ENCODE assay signal across 12 cellular contexts in the genomic region with DNA sequence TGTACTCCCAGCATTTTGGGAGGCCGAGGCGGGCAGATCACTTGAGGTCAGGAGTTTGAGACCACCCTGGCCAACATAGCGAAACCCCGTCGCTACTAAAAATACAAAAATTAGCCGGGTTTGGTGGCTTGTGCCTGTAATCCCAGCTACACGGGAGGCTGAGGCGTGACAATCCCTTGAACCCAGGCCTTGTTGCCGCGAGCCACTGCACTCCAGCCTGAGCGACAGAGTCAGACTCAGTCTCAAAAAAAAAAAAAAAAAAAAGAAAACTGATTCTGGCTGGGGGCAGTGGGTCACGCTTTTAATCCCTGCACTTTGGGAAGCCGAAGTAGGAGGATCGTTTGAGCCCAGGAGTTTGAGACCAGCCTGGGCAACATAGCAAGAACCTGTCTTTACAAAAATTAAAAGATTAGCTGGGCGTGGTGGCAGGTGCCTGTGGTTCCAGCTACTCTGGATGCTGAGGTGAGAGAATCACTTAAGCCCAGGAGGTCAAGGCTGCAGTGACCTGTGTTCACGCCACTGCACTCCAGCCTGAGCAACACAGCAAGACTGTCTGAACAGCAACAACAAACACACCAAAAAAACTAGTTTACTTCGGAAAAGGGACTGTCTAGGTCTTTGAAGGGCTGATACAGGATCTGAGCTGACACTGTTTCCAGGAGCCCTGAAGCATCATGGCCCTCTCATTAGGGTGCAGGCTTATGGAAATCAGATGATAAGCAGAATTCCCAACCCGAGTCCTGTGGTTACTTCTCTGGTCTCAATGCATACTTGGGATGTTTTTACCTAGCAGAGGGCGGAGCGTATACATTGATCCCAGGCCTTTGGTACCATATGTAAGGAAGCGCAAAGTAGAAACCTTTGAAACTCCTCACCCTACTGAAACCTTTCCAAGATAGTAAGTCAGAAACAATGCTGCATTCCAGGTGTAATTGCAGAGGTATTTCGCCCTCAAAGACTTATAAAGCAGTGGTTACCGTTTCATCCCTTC. TPM values are rescaled to one million over a fixed set of nuclear protein-coding genes. Genes with fewer than 3 reads are reported as not detected.
DNase-seq lines count a peak whose midpoint lies in the region; ATAC-seq and TF ChIP-seq lines count a peak whose summit lies in the region.
"Had no signal": no experiment of that assay in that cellular context is flagged by ENCODE, and none has a peak within 500 bp of the region (broad histone marks: within the 10 kb centered on the region; RNA-seq: fewer than 3 reads in every experiment).

No MANE protein-coding gene starts in this region.

- peaks cover 22% of the 10 kb centered on the region for H3K79me2 ChIP-seq in mammary epithelial cell (ENCODE audit: insufficient read depth, low read length)

- no peak overlapping the region for H3K9ac ChIP-seq in mammary epithelial cell (ENCODE audit: insufficient read depth, low read length)

- H3K27me3 Mint-ChIP-seq in MCF 10A (ENCODE audit: insufficient read depth, unreplicated experiment), result no peaks in the 10 kb centered on the region
- no peaks in the 10 kb centered on the region for H3K27me3 Mint-ChIP-seq in T-helper 17 cell
- peaks cover 0 to 7% (median 4%) of the 10 kb centered on the region in 3 donors for H3K27me3 Mint-ChIP-seq in immature natural killer cell (ENCODE audit: low read depth in 3 of 3)

- DNase-seq in MCF 10A (ENCODE audit: unreplicated experiment), result no peak
- no peak for DNase-seq in mammary epithelial cell
- no peak for DNase-seq in T-helper 17 cell
- no peak for DNase-seq in immature natural killer cell
- DNase-seq in stimulated activated CD4-positive, alpha-beta T cell treated with anti-CD3 and anti-CD28 coated beads, Interleukin-15, amount 100 ng/mL, for 24 hours, result no peak
- no peak for DNase-seq in NCI-H1436 treated with DMSO at 0.1 percent for 48 hours (lab: John Stamatoyannopoulos, UW)
- DNase-seq in RPMI8226, result no peak
- DNase-seq: BE2C, erythroblast, nucleus accumbens had no signal

- ATAC-seq in T-helper 17 cell, result no peak

- no peak for TF ChIP-seq CTCF in MCF 10A (IDR thresholded peaks at IDR 0.05; ENCODE audit: unreplicated experiment)
- TF ChIP-seq CTCF in mammary epithelial cell (conservative IDR thresholded peaks at IDR 0.05 in 1 of 2, IDR thresholded peaks at IDR 0.05 in 1 of 2; ENCODE audit: extremely low read depth in 1 of 2, insufficient read depth in 1 of 2, low read depth in 1 of 2, low read length in 2 of 2), result no peak

- H3K27ac Mint-ChIP-seq in MCF 10A (ENCODE audit: low read depth, unreplicated experiment) (no peak overlapping the region), T-helper 17 cell (no peak overlapping the region), immature natural killer cell (no peak overlapping the region)

- peaks cover 10% of the 10 kb centered on the region for H3K4me1 ChIP-seq in mammary epithelial cell (ENCODE audit: insufficient read depth, low read length)
- H3K4me1 ChIP-seq: BE2C had no signal

- H2AFZ ChIP-seq in mammary epithelial cell (ENCODE audit: low read depth, low read length), result no peak overlapping the region

- CTCF ChIA-PET in MCF 10A (lab: Yijun Ruan, JAX), result interaction anchor here (0.6 to 2.2 kb wide), 4 partner anchors 14 to 53 kb away, joined by 3 to 9 read pairs (median 5); no protein-coding TSS in a partner anchor
- CTCF ChIA-PET in mammary epithelial cell (lab: Charles Lee; ENCODE audit: low non-redundant PET), result no interaction called here

- in situ Hi-C loops in mammary epithelial cell (cut with MboI; ENCODE audit: low sequenced_read_pairs in 2 of 2), result no loop called here

- H3K9me3 Mint-ChIP-seq in MCF 10A (ENCODE audit: unreplicated experiment) (no peaks in the 10 kb centered on the region), immature natural killer cell (no peaks in the 10 kb centered on the region)

- POLR2A ChIA-PET in MCF 10A (lab: Yijun Ruan, JAX), result interaction anchor here (1.3 to 4.8 kb wide), 5 partner anchors 20 to 59 kb away, joined by 3 to 51 read pairs (median 38); a partner anchor contains a TSS

- no peaks in the 10 kb centered on the region for H3K36me3 ChIP-seq in mammary epithelial cell (ENCODE audit: insufficient read depth, low read length)

- H3K27ac ChIP-seq in mammary epithelial cell (ENCODE audit: insufficient read depth, low read depth, low read length) (no peak overlapping the region), temporal lobe (ENCODE audit: low read depth, low read length) (peak overlapping the region; percentile 65)

- peak overlapping the region; percentile 94 for H3K4me3 Mint-ChIP-seq in MCF 10A (ENCODE audit: unreplicated experiment)
- peak overlapping the region; percentile 95 for H3K4me3 Mint-ChIP-seq in T-helper 17 cell
- peak overlapping the region; percentile 33 to 94 (median 93) for H3K4me3 Mint-ChIP-seq in immature natural killer cell

- dilution Hi-C loops in mammary epithelial cell (cut with HindIII; ENCODE audit: low sequenced_read_pairs), result no loop called here

- no peak overlapping the region for H3K4me2 ChIP-seq in mammary epithelial cell (ENCODE audit: insufficient read depth, low read depth, low read length)

- no peaks in the 10 kb centered on the region for H4K20me1 ChIP-seq in mammary epithelial cell (ENCODE audit: insufficient read depth, low read length)

- H3K4me3 ChIP-seq in mammary epithelial cell (replicated peaks in 1 of 3; ENCODE audit: insufficient read depth in 1 of 3, low read depth in 2 of 3, low read length in 3 of 3), result no peak overlapping the region

- whole genome bisulfite sequencing in mammary epithelial cell (ENCODE audit: low coverage, missing lambda C conversion rate), result 95% methylated on average over 23 of the region's 23 CpGs

- H3K4me1 Mint-ChIP-seq in MCF 10A (ENCODE audit: insufficient read depth, unreplicated experiment), result no peaks in the 10 kb centered on the region
- peaks cover 12% of the 10 kb centered on the region for H3K4me1 Mint-ChIP-seq in T-helper 17 cell
- peaks cover 8 to 28% of the 10 kb centered on the region in 2 donors for H3K4me1 Mint-ChIP-seq in immature natural killer cell

- H3K27me3 ChIP-seq in mammary epithelial cell (ENCODE audit: insufficient read depth, low read length), result no peaks in the 10 kb centered on the region

- BruUV-seq in MCF 10A (replicated peaks; lab: Mats Ljungman, UMichigan) (no TSS peak), mammary epithelial cell (replicated peaks; lab: Mats Ljungman, UMichigan) (no TSS peak)

- H3K9me3 ChIP-seq in mammary epithelial cell (replicated peaks; ENCODE audit: insufficient read depth, low read length) (no peaks in the 10 kb centered on the region), T-helper 17 cell (ENCODE audit: control insufficient read depth, low read length, poor library complexity, severe bottlenecking) (no peaks in the 10 kb centered on the region)
- H3K9me3 ChIP-seq: BE2C had no signal

- peaks cover 4% of the 10 kb centered on the region for H3K36me3 Mint-ChIP-seq in MCF 10A (ENCODE audit: insufficient read depth, unreplicated experiment)
- H3K36me3 Mint-ChIP-seq in T-helper 17 cell (ENCODE audit: low read depth), result no peaks in the 10 kb centered on the region
- peaks cover 0 to 8% (median 3%) of the 10 kb centered on the region in 3 donors for H3K36me3 Mint-ChIP-seq in immature natural killer cell

- intact Hi-C loops in MCF 10A (cut with micrococcal nuclease), result loop anchor here (5.0 kb wide), 1 partner anchor 57 kb away; a partner anchor contains a TSS
- intact Hi-C loops in mammary epithelial cell (cut with micrococcal nuclease), result no loop called here

RNA-seq across cellular contexts. Expression of a gene that starts 1.8 kb away (rescaled TPM):
- total RNA-seq in MCF 10A (2022) (51.4 and 60.6 TPM in 2 replicates), mammary epithelial cell (10 to 100 TPM; 23.7 to 54.4 TPM), T-helper 17 cell (100 to 1,000 TPM; 133 to 181 TPM), temporal lobe (23.8 TPM)
- polyA plus RNA-seq in mammary epithelial cell (28.0 TPM), immature natural killer cell (10 to 100 TPM; 44.0 to 51.3 (median 49.4) TPM)
- polyA minus RNA-seq in mammary epithelial cell, result 3.9 TPM

RNA-seq across cellular contexts. Expression of a gene that starts 6.2 kb away (rescaled TPM):
- 52.2 and 57.3 TPM in 2 replicates for total RNA-seq in MCF 10A (2022)
- total RNA-seq in mammary epithelial cell, result 10 to 100 TPM in 1 of 2 donors, 1 to 10 TPM in 1; 5.5 to 20.5 TPM
- polyA plus RNA-seq in mammary epithelial cell, result 3.7 TPM
- not detected for polyA minus RNA-seq in mammary epithelial cell
- 10 to 100 TPM; 40.0 to 59.5 TPM for total RNA-seq in T-helper 17 cell
- polyA plus RNA-seq in immature natural killer cell, result 1 to 10 TPM in 1 of 3 donors, under 1 TPM in 1, not detected in 1; 0.09 to 2.9 TPM
- total RNA-seq in temporal lobe, result 3.4 TPM

RNA-seq across cellular contexts. Expression of a gene that starts 16.2 kb away (rescaled TPM):
- total RNA-seq in MCF 10A (2022) (1.2 and 2.5 TPM in 2 replicates), mammary epithelial cell (1 to 10 TPM; 2.1 to 2.5 TPM), T-helper 17 cell (under 1 TPM; 0.08 to 0.17 TPM), temporal lobe (70.3 TPM)
- polyA plus RNA-seq in mammary epithelial cell (0.41 TPM), immature natural killer cell (not detected)
- polyA minus RNA-seq in mammary epithelial cell, result 0.47 TPM

RNA-seq across cellular contexts. Expression of a gene that starts 21.7 kb away (rescaled TPM):
- total RNA-seq in MCF 10A (2022), result 0.82 and 1.2 TPM in 2 replicates
- not detected for total RNA-seq in mammary epithelial cell
- 1.1 TPM for polyA plus RNA-seq in mammary epithelial cell
- not detected for polyA minus RNA-seq in mammary epithelial cell
- not detected for total RNA-seq in T-helper 17 cell
- polyA plus RNA-seq in immature natural killer cell, result not detected
- not detected for total RNA-seq in temporal lobe
- total RNA-seq: LHCN-M2 had no signal

RNA-seq across cellular contexts. Expression of a gene that starts 38.7 kb away (rescaled TPM):
- total RNA-seq in MCF 10A (2022) (0.98 and 4.1 TPM in 2 replicates), mammary epithelial cell (1 to 10 TPM in 1 of 2 donors, under 1 TPM in 1; under 0.01 to 1.9 TPM), T-helper 17 cell (1 to 10 TPM; 3.8 to 5.1 TPM), temporal lobe (not detected)
- polyA plus RNA-seq in mammary epithelial cell (0.01 TPM), immature natural killer cell (1 to 10 TPM; 2.4 to 8.1 (median 4.5) TPM)
- polyA minus RNA-seq in mammary epithelial cell, result not detected
- total RNA-seq: LHCN-M2 had no signal

Comparison
In these comparisons a context has a peak if more than half of its experiments do, and no peak if none do; other contexts are left out.
1. RNA of a gene that starts 16.2 kb away (total RNA-seq): 70.3 TPM in temporal lobe (single experiment); 2.1 to 2.5 TPM in mammary epithelial cell, 1.2 to 2.5 TPM in MCF 10A and 0.08 to 0.17 TPM in T-helper 17 cell; every median in the first group is over 10 times any median in the second.
2. Peak in every context shown above with its lines, with median percentiles within 50 percentile points of each other: H3K4me3 Mint-ChIP-seq.